Comparison of ENCODE assay signal across 8 cellular contexts in the genomic region with DNA sequence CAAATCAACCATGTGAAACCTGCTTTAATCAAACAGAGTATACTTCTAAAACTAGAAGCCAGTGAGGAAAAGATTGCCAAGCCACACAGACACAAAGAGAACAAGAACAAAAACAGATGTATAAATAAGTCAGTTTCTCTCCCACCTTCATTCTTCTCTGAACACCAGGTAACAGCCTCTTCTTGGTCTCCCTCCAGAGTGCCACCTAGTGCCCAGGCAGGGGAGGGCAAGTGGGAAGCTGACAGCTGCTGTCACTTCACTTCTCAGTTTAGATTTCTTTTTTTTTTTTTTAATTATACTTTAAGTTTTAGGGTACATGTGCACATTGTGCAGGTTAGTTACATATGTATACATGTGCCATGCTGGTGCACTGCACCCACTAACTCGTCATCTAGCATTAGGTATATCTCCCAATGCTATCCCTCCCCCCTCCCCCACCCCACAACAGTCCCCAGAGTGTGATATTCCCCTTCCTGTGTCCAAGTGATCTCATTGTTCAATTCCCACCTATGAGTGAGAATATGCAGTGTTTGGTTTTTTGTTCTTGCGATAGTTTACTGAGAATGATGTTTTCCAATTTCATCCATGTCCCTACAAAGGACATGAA.
A peak's percentile ranks its signal among the peaks of the same experiment; 100 is the strongest.
DNase-seq lines count a peak whose midpoint lies in the region; ATAC-seq and TF ChIP-seq lines count a peak whose summit lies in the region.
"Not testable (repeated sequence)": the region's sequence is repeated elsewhere in the genome, so short reads cannot be mapped to it uniquely, and the experiment has no call there.

No MANE protein-coding gene starts in this region.

- H3K4me3 Mint-ChIP-seq in CD4-positive, alpha-beta memory T cell; WTC11: not testable (repeated sequence)

- not testable (repeated sequence) for H3K4me3 ChIP-seq in CD4-positive, alpha-beta memory T cell (ENCODE audit: low read length in 2 of 2); astrocyte of the spinal cord (ENCODE audit: low read depth, low read length)

- H3K4me1 Mint-ChIP-seq in CD4-positive, alpha-beta memory T cell; WTC11: not testable (repeated sequence)

- H3K9me3 Mint-ChIP-seq in CD4-positive, alpha-beta memory T cell; WTC11: not testable (repeated sequence)

- H3K27ac ChIP-seq in CD4-positive, alpha-beta memory T cell (ENCODE audit: low read depth, low read length): not testable (repeated sequence)

- not testable (repeated sequence) for H3K36me3 Mint-ChIP-seq in CD4-positive, alpha-beta memory T cell; WTC11

- CTCF ChIA-PET in CD4-positive, alpha-beta memory T cell (lab: Charles Lee; ENCODE audit: partially characterized antibody): interaction anchor here (0.5 to 1.3 kb wide), 2 partner anchors 8 to 504 kb away, joined by 3 read pairs; no protein-coding TSS in a partner anchor
- CTCF ChIA-PET in WTC11 (lab: Charles Lee): interaction anchor here (0.7 to 1.8 kb wide), 12 partner anchors 8 to 502 kb away, joined by 3 to 13 read pairs (median 3); partner anchors contain the start of gene KCNH1

- intact Hi-C loops in CD4-positive, alpha-beta memory T cell (cut with micrococcal nuclease): loop anchor here (2.0 kb wide), 1 partner anchor 501 kb away; no protein-coding TSS in a partner anchor

- in situ Hi-C loops in astrocyte of the spinal cord (cut with HindIII; ENCODE audit: low sequenced_read_pairs): not testable (repeated sequence)

- not testable (repeated sequence) for H3K27ac Mint-ChIP-seq in CD4-positive, alpha-beta memory T cell; WTC11

- not testable (repeated sequence) for H3K4me1 ChIP-seq in CD4-positive, alpha-beta memory T cell (ENCODE audit: insufficient read depth, low read length)

- H3K27me3 ChIP-seq in CD4-positive, alpha-beta memory T cell (ENCODE audit: insufficient read depth, low read length): not testable (repeated sequence)

- peak; percentile 10 to 48 (median 19) for DNase-seq in CD4-positive, alpha-beta memory T cell
- peak; percentile 70 for DNase-seq in NCI-H69 (lab: John Stamatoyannopoulos, UW)
- peak; percentile 84 for DNase-seq in WTC11 (ENCODE audit: low spot score)
- not testable (repeated sequence) for DNase-seq in astrocyte of the spinal cord (ENCODE audit: low read depth, low spot score)
- peak; percentile 74 for DNase-seq in iPS-NIHi7 (ENCODE audit: extremely low spot score)
- peak; percentile 56 for DNase-seq in stimulated activated CD4-positive, alpha-beta T cell treated with anti-CD3 and anti-CD28 coated beads, Interleukin-4, amount 100 ng/mL, for 24 hours

- H3K36me3 ChIP-seq in CD4-positive, alpha-beta memory T cell (ENCODE audit: insufficient read depth, low read length): not testable (repeated sequence)

- POLR2A ChIA-PET in CD4-positive, alpha-beta memory T cell (lab: Charles Lee; ENCODE audit: partially characterized antibody); WTC11 (lab: Charles Lee): not testable (repeated sequence)

- not testable (repeated sequence) for H3K27me3 Mint-ChIP-seq in CD4-positive, alpha-beta memory T cell; WTC11 (ENCODE audit: low read depth)

- TF ChIP-seq CTCF in WTC11 (IDR thresholded peaks at IDR 0.05): peak; percentile 46
- peak; percentile 68 for TF ChIP-seq CTCF in astrocyte of the spinal cord (IDR thresholded peaks at IDR 0.05; ENCODE audit: low read depth, low read length)

- peak; percentile 88 for ATAC-seq in GM19395 (IDR thresholded peaks at IDR 0.05; ENCODE audit: unreplicated experiment)
- peak; percentile 62 for ATAC-seq in HG03469 (IDR thresholded peaks at IDR 0.05; ENCODE audit: unreplicated experiment)
- peak; percentile 83 for ATAC-seq in WTC11

- not testable (repeated sequence) for H3K9me3 ChIP-seq in CD4-positive, alpha-beta memory T cell (ENCODE audit: control insufficient read depth in 1 of 2, low read length in 2 of 2)
